21 cellular contexts compared by ENCODE assay signal in the genomic region with DNA sequence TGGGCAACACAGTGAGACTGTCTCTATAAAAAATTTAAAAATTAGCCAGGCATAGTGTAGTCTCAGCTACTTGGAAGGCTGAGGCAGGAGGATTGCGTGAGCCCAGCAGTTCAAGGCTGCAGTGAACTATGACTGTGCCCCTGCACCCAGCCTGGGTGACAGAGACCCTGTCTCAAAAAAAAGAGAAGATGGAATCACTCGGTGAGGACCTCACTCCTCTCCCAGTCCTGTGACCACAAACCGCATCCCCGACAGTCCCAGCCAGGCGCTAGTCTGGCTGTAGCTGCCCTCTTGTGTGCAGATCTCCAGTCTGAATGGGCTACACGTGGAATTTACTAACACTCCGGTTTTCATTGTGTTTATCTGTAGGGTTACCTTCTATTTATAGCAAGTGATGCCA.
"Had no signal": no experiment of that assay in that cellular context is flagged by ENCODE, and none has a peak within 500 bp of the region (broad histone marks: within the 10 kb centered on the region; RNA-seq: fewer than 3 reads in every experiment).

No MANE protein-coding gene starts in this region.

- ATAC-seq: left cardiac atrium, psoas muscle, sciatic nerve had no signal

- H3K9me3 Mint-ChIP-seq: activated CD4-positive, alpha-beta memory T cell treated with anti-CD3 and anti-CD28 coated beads for 36 hours; activated naive CD4-positive, alpha-beta T cell treated with anti-CD3 and anti-CD28 coated beads, Interleukin-2, amount 10 ng/mL, durations not matched to agents 7 days and 5 days; nephron; T-helper 1 cell treated with Interleukin-12 subunit alpha and Interleukin-12 subunit beta and Interleukin-4 antibody, amounts not matched to agents 30 μg/mL and 1 μg/mL, for 36 hours had no signal

- FAIRE-seq: small intestine, urothelium cell line had no signal

- H3K27ac Mint-ChIP-seq: activated CD4-positive, alpha-beta memory T cell treated with anti-CD3 and anti-CD28 coated beads for 36 hours; activated naive CD4-positive, alpha-beta T cell treated with anti-CD3 and anti-CD28 coated beads, Interleukin-2, amount 10 ng/mL, durations not matched to agents 7 days and 5 days; nephron; T-helper 1 cell treated with Interleukin-12 subunit alpha and Interleukin-12 subunit beta and Interleukin-4 antibody, amounts not matched to agents 30 μg/mL and 1 μg/mL, for 36 hours had no signal

- H3K4me3 Mint-ChIP-seq: activated CD4-positive, alpha-beta memory T cell treated with anti-CD3 and anti-CD28 coated beads for 36 hours; activated naive CD4-positive, alpha-beta T cell treated with anti-CD3 and anti-CD28 coated beads, Interleukin-2, amount 10 ng/mL, durations not matched to agents 7 days and 5 days; nephron; T-helper 1 cell treated with Interleukin-12 subunit alpha and Interleukin-12 subunit beta and Interleukin-4 antibody, amounts not matched to agents 30 μg/mL and 1 μg/mL, for 36 hours had no signal

- H3K27me3 Mint-ChIP-seq: activated CD4-positive, alpha-beta memory T cell treated with anti-CD3 and anti-CD28 coated beads for 36 hours; activated naive CD4-positive, alpha-beta T cell treated with anti-CD3 and anti-CD28 coated beads, Interleukin-2, amount 10 ng/mL, durations not matched to agents 7 days and 5 days had no signal

- DNase-seq: activated CD4-positive, alpha-beta memory T cell treated with anti-CD3 and anti-CD28 coated beads for 36 hours; activated CD4-positive, alpha-beta T cell treated with anti-CD3 and anti-CD28 coated beads for 48 hours; activated CD4-positive, CD25-positive, alpha-beta regulatory T cell; activated effector memory CD4-positive, alpha-beta T cell treated with Interleukin-2 at 50 U/mL for 16 hours; activated naive CD4-positive, alpha-beta T cell treated with anti-CD3 and anti-CD28 coated beads, Interleukin-2, amount 10 ng/mL, durations not matched to agents 7 days and 5 days; activated T-cell treated with anti-CD3 and anti-CD28 coated beads, Interleukin-2, amount 50 U/mL, for 48 hours; amygdala; cerebellar nuclear complex; heart right ventricle; islet precursor cell; left cardiac atrium; ovary; psoas muscle; small intestine; stimulated activated CD4-positive, alpha-beta T cell treated with anti-CD3 and anti-CD28 coated beads, Interleukin-15, amount 100 ng/mL, for 24 hours; stimulated activated naive CD4-positive, alpha-beta T cell treated with Interleukin-2 at 50 U/mL for 16 hours; thyroid gland had no signal
